ENCODE assay signal across 9 cellular contexts in genomic region chr10:84540022-84540616, GRCh38.
DNase-seq lines count a peak whose midpoint lies in the region; ATAC-seq, FAIRE-seq and TF ChIP-seq lines count a peak whose summit lies in the region.
"Had no signal": no experiment of that assay in that cellular context is flagged by ENCODE, and none has a peak within 500 bp of the region (broad histone marks: within the 10 kb centered on the region; RNA-seq: fewer than 3 reads in every experiment).

No MANE protein-coding gene starts in this region.

- H3K4me1 Mint-ChIP-seq in CD14-positive monocyte: peaks cover 7% of the 10 kb centered on the region

- TF ChIP-seq CTCF in HEK293 (tag by site-specific recombination; IDR thresholded peaks at IDR 0.05) (no peak), hepatocyte (IDR thresholded peaks at IDR 0.05; ENCODE audit: poor library complexity) (no peak), CD14-positive monocyte (IDR thresholded peaks at IDR 0.05) (no peak)

- H3K9me2 ChIP-seq in hepatocyte (replicated peaks; ENCODE audit: insufficient read depth): no peaks in the 10 kb centered on the region

- peak overlapping the region; percentile 91 for H3K4me2 ChIP-seq in hepatocyte

- no peak overlapping the region for H3K4me3 Mint-ChIP-seq in CD14-positive monocyte

- no peak overlapping the region for H2AFZ ChIP-seq in hepatocyte

- H3K36me3 Mint-ChIP-seq in CD14-positive monocyte: peaks cover 0 to 1% of the 10 kb centered on the region in 2 donors

- H3K27me3 ChIP-seq in hepatocyte: peaks cover 5% of the 10 kb centered on the region

- no peaks in the 10 kb centered on the region for H4K20me1 ChIP-seq in hepatocyte (ENCODE audit: insufficient read depth, poor library complexity, severe bottlenecking)

- peaks cover 0 to 3% (median 0%) of the 10 kb centered on the region in 7 donors for H3K9me3 Mint-ChIP-seq in CD14-positive monocyte

- H3K4me1 ChIP-seq in HEK293 (ENCODE audit: control insufficient read depth, insufficient read depth, low read length): no peaks in the 10 kb centered on the region
- no peaks in the 10 kb centered on the region for H3K4me1 ChIP-seq in hepatocyte (ENCODE audit: insufficient read depth)

- POLR2A ChIA-PET in HEK293 (lab: Yijun Ruan, JAX): no interaction called here

- DNase-seq in EH (ENCODE audit: low read depth) (peak; percentile 96), hepatocyte (ENCODE audit: low spot score) (no peak), superior temporal gyrus (ENCODE audit: extremely low spot score) (no peak), GM12891 (ENCODE audit: insufficient read length, low spot score) (no peak), CD14-positive monocyte (ENCODE audit: low spot score) (no peak)
- no peak for DNase-seq in stimulated activated CD4-positive, alpha-beta T cell treated with anti-CD3 and anti-CD28 coated beads, Interleukin-2, amount 100 ng/mL, for 48 hours

- FAIRE-seq in GM12891 (lab: Jason Lieb, UNC): no peak

- intact Hi-C loops in CD14-positive monocyte (cut with micrococcal nuclease): loop anchor here (5.0 kb wide), 1 partner anchor 1837 kb away; no protein-coding TSS in a partner anchor

- H3K27ac Mint-ChIP-seq in CD14-positive monocyte: no peak overlapping the region

- no peak overlapping the region for H3K27ac ChIP-seq in HEK293 (ENCODE audit: extremely low read depth, low read depth, low read length)
- no peak overlapping the region for H3K27ac ChIP-seq in hepatocyte

- no peak for TF ChIP-seq POLR2A in GM12891 (IDR thresholded peaks at IDR 0.05; ENCODE audit: low read depth, low read length)

- CTCF ChIA-PET in HEK293 (lab: Yijun Ruan, JAX): interaction anchor here (0.5 to 10.3 kb wide), 47 partner anchors 10 to 1091 kb away, joined by 3 to 291 read pairs (median 4); no protein-coding TSS in a partner anchor

- peak; percentile 71 for ATAC-seq in SK-N-SH treated with all-trans-retinoic acid at 6 μM for 48 hours

- H3K27me3 Mint-ChIP-seq in CD14-positive monocyte (ENCODE audit: low read depth in 3 of 3): peaks cover 13 to 38% (median 21%) of the 10 kb centered on the region in 3 donors

- WGBS in hepatocyte (ENCODE audit: low lambda C conversion rate, missing lambda C conversion rate): 47% methylated on average over 7 of the region's 8 CpGs

- H3K79me2 ChIP-seq in hepatocyte: no peaks in the 10 kb centered on the region

- H3K9me3 ChIP-seq in HEK293 (ENCODE audit: control insufficient read depth, insufficient read depth, low read depth, low read length) (no peaks in the 10 kb centered on the region), hepatocyte (ENCODE audit: low read depth) (no peaks in the 10 kb centered on the region)

- H3K4me3 ChIP-seq in HEK293 (ENCODE audit: low read depth, low read length) (no peak overlapping the region), hepatocyte (no peak overlapping the region)
- H3K4me3 ChIP-seq: lung had no signal

- H3K36me3 ChIP-seq in HEK293 (ENCODE audit: control insufficient read depth in 2 of 2, insufficient read depth in 1 of 2, low read length in 2 of 2) (no peaks in the 10 kb centered on the region), hepatocyte (replicated peaks; ENCODE audit: insufficient read depth, low read depth) (no peaks in the 10 kb centered on the region)

TF ChIP-seq in HEK293, 187 proteins besides CTCF, POLR2A, EP300 and RAD21:
- TF ChIP-seq, protein P1, sequence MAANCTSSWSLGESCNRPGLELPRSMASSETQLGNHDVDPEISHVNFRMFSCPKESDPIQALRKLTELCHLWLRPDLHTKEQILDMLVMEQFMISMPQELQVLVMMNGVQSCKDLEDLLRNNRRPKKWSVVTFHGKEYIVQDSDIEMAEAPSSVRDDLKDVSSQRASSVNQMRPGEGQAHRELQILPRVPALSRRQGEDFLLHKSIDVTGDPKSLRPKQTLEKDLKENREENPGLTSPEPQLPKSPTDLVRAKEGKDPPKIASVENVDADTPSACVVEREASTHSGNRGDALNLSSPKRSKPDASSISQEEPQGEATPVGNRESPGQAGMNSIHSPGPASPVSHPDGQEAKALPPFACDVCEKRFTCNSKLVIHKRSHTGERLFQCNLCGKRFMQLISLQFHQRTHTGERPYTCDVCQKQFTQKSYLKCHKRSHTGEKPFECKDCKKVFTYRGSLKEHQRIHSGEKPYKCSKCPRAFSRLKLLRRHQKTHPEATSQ (tag by site-specific recombination; IDR thresholded peaks at IDR 0.05): no peak
- no peak for TF ChIP-seq ZNF600 (tag by site-specific recombination; IDR thresholded peaks at IDR 0.05)
- no peak for TF ChIP-seq ZNF626 (tag by site-specific recombination; IDR thresholded peaks at IDR 0.05)
- TF ChIP-seq ZNF350 (tag by site-specific recombination; IDR thresholded peaks at IDR 0.05): no peak
- TF ChIP-seq TRIM28 (IDR thresholded peaks at IDR 0.05; ENCODE audit: borderline replicate concordance, low read length): no peak
- peak; percentile 52 for TF ChIP-seq ZNF335 (tag by site-specific recombination; conservative IDR thresholded peaks at IDR 0.05)

TF ChIP-seq in SK-N-SH treated with all-trans-retinoic acid at 6 μM for 48 hours, 23 proteins besides CTCF, POLR2A, EP300 and RAD21:
- no peak for TF ChIP-seq ZFP30 (CRISPR knock-in tag; IDR thresholded peaks at IDR 0.05)

TF ChIP-seq in GM12891, 5 proteins besides CTCF, POLR2A, EP300 and RAD21:
- TF ChIP-seq PAX5 (IDR thresholded peaks at IDR 0.05; ENCODE audit: insufficient read depth, low read length, severe bottlenecking) (no peak), POU2F2 (IDR thresholded peaks at IDR 0.05; ENCODE audit: low read depth, low read length) (no peak), TAF1 (IDR thresholded peaks at IDR 0.05; ENCODE audit: low read depth, low read length) (no peak), SPI1 (IDR thresholded peaks at IDR 0.05; ENCODE audit: low read depth, low read length) (no peak), POLR2AphosphoS5 (IDR thresholded peaks at IDR 0.05; ENCODE audit: low read depth, low read length) (no peak)
